In genomic region chr17:50059256-50059655, GRCh38 we compare ENCODE assay signal across 11 cellular contexts. TPM values are rescaled to one million over a fixed set of nuclear protein-coding genes. Genes with fewer than 3 reads are reported as not detected.
DNase-seq lines count a peak whose midpoint lies in the region; ATAC-seq and TF ChIP-seq lines count a peak whose summit lies in the region.
"Had no signal": no experiment of that assay in that cellular context is flagged by ENCODE, and none has a peak within 500 bp of the region (broad histone marks: within the 10 kb centered on the region; RNA-seq: fewer than 3 reads in every experiment).

No MANE protein-coding gene starts in this region.

- intact Hi-C loops in Right ventricle myocardium inferior (cut with DNase I) (no loop called here), left cardiac atrium (cut with DNase I) (loop anchor here in 1 of 2 donors (5.0 kb wide), 1 partner anchor 33 kb away; no protein-coding TSS in a partner anchor), uterus (cut with DNase I; ENCODE audit: low total_unique reads) (no loop called here)

- whole genome bisulfite sequencing in endodermal cell (ENCODE audit: insufficient coverage in 1 of 2, insufficient read length in 1 of 2), 2 experiments: 0 to 65% methylated on average over 1 to 4 of the region's 4 CpGs

- H3K36me3 ChIP-seq in endodermal cell (ENCODE audit: control insufficient read depth, insufficient read depth, low read length): no peaks in the 10 kb centered on the region
- H3K36me3 ChIP-seq in muscle layer of duodenum (ENCODE audit: control insufficient read depth in 1 of 2, insufficient read depth in 2 of 2, low read length in 2 of 2): no peaks in the 10 kb centered on the region
- H3K36me3 ChIP-seq in uterus: no peaks in the 10 kb centered on the region

- H3K27ac ChIP-seq in endodermal cell (ENCODE audit: low read depth, low read length): no peak overlapping the region
- H3K27ac ChIP-seq in muscle layer of duodenum (ENCODE audit: low read length): peak overlapping the region; percentile 46
- peak overlapping the region; percentile 91 to 92 for H3K27ac ChIP-seq in uterus
- H3K27ac ChIP-seq in caudate nucleus (ENCODE audit: low read depth, low read length): no peak overlapping the region

- TF ChIP-seq CTCF in endodermal cell (conservative IDR thresholded peaks at IDR 0.05): no peak
- TF ChIP-seq CTCF in uterus (IDR thresholded peaks at IDR 0.05): no peak

- no peaks in the 10 kb centered on the region for H3K4me1 ChIP-seq in endodermal cell (ENCODE audit: control insufficient read depth, insufficient read depth, low read length)
- H3K4me1 ChIP-seq in muscle layer of duodenum (ENCODE audit: control insufficient read depth in 1 of 2, insufficient read depth in 2 of 2, low read length in 2 of 2): peaks cover 34 to 78% of the 10 kb centered on the region in 2 donors
- H3K4me1 ChIP-seq in uterus: peaks cover 11 to 43% of the 10 kb centered on the region in 2 donors

- H3K27me3 ChIP-seq in endodermal cell (ENCODE audit: control insufficient read depth, insufficient read depth, low read length, poor library complexity, severe bottlenecking) (peaks cover 31% of the 10 kb centered on the region), muscle layer of duodenum (ENCODE audit: low read depth, low read length) (no peaks in the 10 kb centered on the region), uterus (no peaks in the 10 kb centered on the region)
- H3K27me3 ChIP-seq: testis had no signal

- no peaks in the 10 kb centered on the region for H3K9me3 Mint-ChIP-seq in endodermal cell
- H3K9me3 Mint-ChIP-seq: effector memory CD8-positive, alpha-beta T cell had no signal

- DNase-seq in Right ventricle myocardium inferior (ENCODE audit: missing footprints): peak; percentile 56
- DNase-seq in left cardiac atrium: no peak
- peak; percentile 70 for DNase-seq in endodermal cell
- no peak for DNase-seq in uterus
- no peak for DNase-seq in caudate nucleus (lab: John Stamatoyannopoulos, UW)
- DNase-seq in stimulated activated CD4-positive, alpha-beta T cell treated with anti-CD3 and anti-CD28 coated beads, Interleukin-1b, Interleukin-23, amount 100 ng/mL, for 48 hours: no peak
- DNase-seq: effector memory CD8-positive, alpha-beta T cell; NCI-H526 treated with DMSO at 0.1 percent for 48 hours had no signal

- peaks cover 17% of the 10 kb centered on the region for H3K4me1 Mint-ChIP-seq in endodermal cell

- H3K4me3 ChIP-seq in endodermal cell (ENCODE audit: low read length) (no peak overlapping the region), muscle layer of duodenum (ENCODE audit: low read depth in 1 of 2, low read length in 2 of 2) (no peak overlapping the region), uterus (no peak overlapping the region)
- H3K4me3 ChIP-seq: testis had no signal

- H3K27ac Mint-ChIP-seq in endodermal cell: no peak overlapping the region
- H3K27ac Mint-ChIP-seq: effector memory CD8-positive, alpha-beta T cell had no signal

- H3K27me3 Mint-ChIP-seq in endodermal cell (ENCODE audit: insufficient read depth): peaks cover 53% of the 10 kb centered on the region

- H3K9ac ChIP-seq in endodermal cell (ENCODE audit: extremely low read depth, low read length, poor library complexity, severe bottlenecking): no peak overlapping the region

- H3K36me3 Mint-ChIP-seq in endodermal cell (ENCODE audit: low read depth): no peaks in the 10 kb centered on the region

- ATAC-seq in Right ventricle myocardium inferior (no peak), left cardiac atrium (no peak), GM21360 (IDR thresholded peaks at IDR 0.05; ENCODE audit: unreplicated experiment) (no peak)
- ATAC-seq: effector memory CD8-positive, alpha-beta T cell had no signal

- TF ChIP-seq POLR2A in uterus (IDR thresholded peaks at IDR 0.05): no peak

- H3K9me3 ChIP-seq in endodermal cell (ENCODE audit: control insufficient read depth, low read length): no peaks in the 10 kb centered on the region
- H3K9me3 ChIP-seq in muscle layer of duodenum (ENCODE audit: control insufficient read depth in 1 of 2, low read length in 2 of 2): no peaks in the 10 kb centered on the region
- H3K9me3 ChIP-seq in uterus: no peaks in the 10 kb centered on the region
- H3K9me3 ChIP-seq: testis had no signal

- no peak overlapping the region for H3K4me3 Mint-ChIP-seq in endodermal cell
- H3K4me3 Mint-ChIP-seq: effector memory CD8-positive, alpha-beta T cell had no signal

RNA-seq across cellular contexts. Expression of gene ITGA3, which starts 3.3 kb away (rescaled TPM):
- total RNA-seq in Right ventricle myocardium inferior (16.4 TPM), left cardiac atrium (10 to 100 TPM; 26.5 to 35.9 TPM), endodermal cell (10 to 100 TPM; 16.6 to 21.7 TPM), uterus (10 to 100 TPM; 14.3 to 73.1 (median 33.4) TPM)
- polyA plus RNA-seq in endodermal cell (2013, experiment 1 of 2): 12.1 TPM
- polyA plus RNA-seq in endodermal cell (2013, experiment 2 of 2): 14.6 TPM

RNA-seq across cellular contexts. Expression of gene PDK2, which starts 35.9 kb away (rescaled TPM):
- total RNA-seq in Right ventricle myocardium inferior: 260 TPM
- 100 to 1,000 TPM; 156 to 203 TPM for total RNA-seq in left cardiac atrium
- 10 to 100 TPM; 23.0 to 24.2 TPM for total RNA-seq in endodermal cell
- 24.0 TPM for polyA plus RNA-seq in endodermal cell (2013, experiment 1 of 2)
- 20.7 TPM for polyA plus RNA-seq in endodermal cell (2013, experiment 2 of 2)
- 10 to 100 TPM; 12.9 to 62.6 (median 32.4) TPM for total RNA-seq in uterus

Comparison
In these comparisons a context has a peak if more than half of its experiments do, and no peak if none do; other contexts are left out.
1. DNase-seq: peak in Right ventricle myocardium inferior (single experiment) and endodermal cell (single experiment); none in left cardiac atrium (single experiment), uterus (0 of 2), caudate nucleus (0 of 61) and stimulated activated CD4-positive, alpha-beta T cell treated with anti-CD3 and anti-CD28 coated beads, Interleukin-1b, Interleukin-23, amount 100 ng/mL, for 48 hours (single experiment).
2. H3K27ac ChIP-seq: peak in muscle layer of duodenum (single experiment) and uterus (2 of 2); none in endodermal cell (single experiment) and caudate nucleus (single experiment).